In genomic region chrX:134990475-134991473, GRCh38 we compare ENCODE assay signal across 1 cellular context.
TF ChIP-seq lines count a peak whose summit lies in the region.

TSS of gene SMIM10 (plus strand) at chrX:134990991. CDS start at chrX:134991096, 105 bp downstream.

TF ChIP-seq in K562, 482 proteins besides CTCF, POLR2A, EP300 and RAD21 (continued from another document and continues in another):
- TF ChIP-seq ARID4B (CRISPR knock-in tag; IDR thresholded peaks at IDR 0.05) = no peak; the same call in 1 of the 2 replicates
- TF ChIP-seq ATF6 (CRISPR knock-in tag; IDR thresholded peaks at IDR 0.05) = 0 out of 2 replicates have a peak, but pooled peaks have one; percentile 58
- TF ChIP-seq ZBTB9 (CRISPR knock-in tag; IDR thresholded peaks at IDR 0.05) = peak; percentile 47; the same call in 1 of the 2 replicates
- no peak; the same call in 1 of the 2 replicates for TF ChIP-seq ZNF224 (CRISPR knock-in tag; IDR thresholded peaks at IDR 0.05)
- TF ChIP-seq SMAD3 (CRISPR knock-in tag; conservative IDR thresholded peaks at IDR 0.05) = no peak
- TF ChIP-seq ZNF24 (IDR thresholded peaks at IDR 0.05) = no peak
- TF ChIP-seq CAMTA2 (CRISPR knock-in tag; conservative IDR thresholded peaks at IDR 0.05) = no peak
- TF ChIP-seq ZNF75A (CRISPR knock-in tag; IDR thresholded peaks at IDR 0.05) = no peak
- no peak for TF ChIP-seq MLX (CRISPR knock-in tag; conservative IDR thresholded peaks at IDR 0.05)
- TF ChIP-seq MECOM (CRISPR knock-in tag; IDR thresholded peaks at IDR 0.05) = no peak
- no peak for TF ChIP-seq MCM5 (IDR thresholded peaks at IDR 0.05; ENCODE audit: low read depth)
- peak; percentile 96 for TF ChIP-seq L3MBTL2 (IDR thresholded peaks at IDR 0.05)
- peak; percentile 86 for TF ChIP-seq FOXP1 (CRISPR knock-in tag; IDR thresholded peaks at IDR 0.05)
- no peak for TF ChIP-seq CHD1 (IDR thresholded peaks at IDR 0.05; ENCODE audit: low read length)
- no peak for TF ChIP-seq IRF9 (tag; IDR thresholded peaks at IDR 0.05)
- 0 out of 2 replicates have a peak, but pooled peaks have one; percentile 65 for TF ChIP-seq CBFB (CRISPR knock-in tag; IDR thresholded peaks at IDR 0.05)
- no peak for TF ChIP-seq RBM22 (IDR thresholded peaks at IDR 0.05; ENCODE audit: low read depth, low read length, poor library complexity, severe bottlenecking)
- TF ChIP-seq TAF9B (IDR thresholded peaks at IDR 0.05; ENCODE audit: partially characterized antibody) = no peak
- no peak for TF ChIP-seq PCBP1 (IDR thresholded peaks at IDR 0.05; ENCODE audit: low read depth, low read length, poor library complexity, severe bottlenecking)
- peak; percentile 62; the same call in 1 of the 2 replicates for TF ChIP-seq ELF2 (CRISPR knock-in tag; IDR thresholded peaks at IDR 0.05)
- peak; percentile 77; the same call in 1 of the 2 replicates for TF ChIP-seq ZNF175 (CRISPR knock-in tag; IDR thresholded peaks at IDR 0.05; ENCODE audit: low read depth)
- TF ChIP-seq CREB3 (tag; conservative IDR thresholded peaks at IDR 0.05; ENCODE audit: low read depth) = no peak
- no peak for TF ChIP-seq XRCC3 (IDR thresholded peaks at IDR 0.05)
- TF ChIP-seq USF2 (CRISPR knock-in tag; IDR thresholded peaks at IDR 0.05) = peak; percentile 52; the same call in 1 of the 2 replicates
- no peak for TF ChIP-seq ZKSCAN8 (CRISPR knock-in tag; IDR thresholded peaks at IDR 0.05)
- no peak for TF ChIP-seq SRSF7 (optimal IDR thresholded peaks at IDR 0.05; ENCODE audit: low read depth, low read length)
- no peak for TF ChIP-seq ZNF518B (CRISPR knock-in tag; IDR thresholded peaks at IDR 0.05)
- no peak for TF ChIP-seq ZNF696 (CRISPR knock-in tag; conservative IDR thresholded peaks at IDR 0.05)
- TF ChIP-seq ZBTB5 (IDR thresholded peaks at IDR 0.05) = no peak
